Comparison of ENCODE assay signal across 11 cellular contexts in genomic region chr15:86139828-86140227, GRCh38.
DNase-seq lines count a peak whose midpoint lies in the region; ATAC-seq, FAIRE-seq and TF ChIP-seq lines count a peak whose summit lies in the region.
"Had no signal": no experiment of that assay in that cellular context is flagged by ENCODE, and none has a peak within 500 bp of the region (broad histone marks: within the 10 kb centered on the region; RNA-seq: fewer than 3 reads in every experiment).

No MANE protein-coding gene starts in this region.

- no TSS peak for BruUV-seq in HCT116 (replicated peaks; lab: Mats Ljungman, UMichigan)

- H3K4me2 ChIP-seq in HCT116 (ENCODE audit: low read length) (no peak overlapping the region), osteoblast (ENCODE audit: insufficient read depth, low read length) (no peak overlapping the region)

- no peak overlapping the region for H3K9ac ChIP-seq in HCT116 (ENCODE audit: low read length)

- peak; percentile 58; the same call in 1 of the 2 replicates for ATAC-seq in HCT116
- no peak for ATAC-seq in HG03439 (IDR thresholded peaks at IDR 0.05; ENCODE audit: unreplicated experiment)
- ATAC-seq: naive thymus-derived CD8-positive, alpha-beta T cell had no signal

- peak; percentile 11 for DNase-seq in GM10248 (ENCODE audit: extremely low spot score)
- no peak for DNase-seq in HCT116 (ENCODE audit: low read depth, low spot score)
- peak; percentile 39 for DNase-seq in WERI-Rb-1
- peak; percentile 45 for DNase-seq in osteoblast (ENCODE audit: insufficient read length, low spot score, missing footprints)
- no peak for DNase-seq in H54 (ENCODE audit: insufficient read length, low spot score)
- DNase-seq in SIG-M5 (lab: John Stamatoyannopoulos, UW) = no peak
- DNase-seq in NCI-H2196 (lab: John Stamatoyannopoulos, UW; ENCODE audit: unreplicated experiment) = no peak
- DNase-seq: KG1; naive thymus-derived CD8-positive, alpha-beta T cell had no signal

- no peak for FAIRE-seq in H54 (lab: Jason Lieb, UNC)

- H3K79me2 ChIP-seq in HCT116 (ENCODE audit: insufficient read depth, low read length) (no peaks in the 10 kb centered on the region), osteoblast (ENCODE audit: insufficient read depth, low read length) (no peaks in the 10 kb centered on the region)

- H3K4me3 ChIP-seq in HCT116 (replicated peaks in 1 of 2; ENCODE audit: low read depth in 1 of 2, low read length in 2 of 2) (no peak overlapping the region), WERI-Rb-1 (ENCODE audit: low read depth, low read length) (no peak overlapping the region), osteoblast (ENCODE audit: insufficient read depth, low read length) (no peak overlapping the region)
- H3K4me3 ChIP-seq: SK-N-MC had no signal

- no peak for TF ChIP-seq RAD21 in HCT116 (IDR thresholded peaks at IDR 0.05; ENCODE audit: low read depth)

- H2AFZ ChIP-seq in HCT116 (ENCODE audit: low read depth, low read length, poor library complexity, severe bottlenecking) (no peak overlapping the region), osteoblast (ENCODE audit: low read length) (no peak overlapping the region)

- intact Hi-C loops in HCT116 (cut with micrococcal nuclease) = no loop called here

- H3K27ac ChIP-seq in HCT116 (ENCODE audit: low read depth, low read length) (no peak overlapping the region), WERI-Rb-1 (no peak overlapping the region), osteoblast (ENCODE audit: low read depth, low read length) (no peak overlapping the region)
- H3K27ac ChIP-seq: SK-N-MC had no signal

- H3K36me3 ChIP-seq in HCT116 (ENCODE audit: control insufficient read depth in 1 of 2, insufficient read depth in 2 of 2, low read length in 2 of 2) (no peaks in the 10 kb centered on the region), WERI-Rb-1 (no peaks in the 10 kb centered on the region), osteoblast (ENCODE audit: insufficient read depth, low read length) (no peaks in the 10 kb centered on the region)

- H3K27me3 ChIP-seq in HCT116 (ENCODE audit: insufficient read depth, low read length) (no peaks in the 10 kb centered on the region), WERI-Rb-1 (ENCODE audit: insufficient read depth, low read depth, severe bottlenecking) (no peaks in the 10 kb centered on the region), osteoblast (ENCODE audit: insufficient read depth, low read length) (no peaks in the 10 kb centered on the region)

- H3K4me1 ChIP-seq in HCT116 (ENCODE audit: control insufficient read depth in 1 of 2, insufficient read depth in 2 of 2, low read length in 2 of 2) (no peaks in the 10 kb centered on the region), osteoblast (ENCODE audit: insufficient read depth, low read length) (no peaks in the 10 kb centered on the region)

- H3K9me2 ChIP-seq in HCT116 (ENCODE audit: insufficient read depth) = no peaks in the 10 kb centered on the region

- RAD21 ChIA-PET in HCT116 (lab: Charles Lee; ENCODE audit: low non-redundant PET in 1 of 2, low total read pairs in 2 of 2, uncharacterized antibody in 2 of 2, unreplicated experiment in 2 of 2) = no interaction called here

- H3K9me3 ChIP-seq in HCT116 (ENCODE audit: control insufficient read depth in 1 of 2, insufficient read depth in 1 of 2, low read depth in 1 of 2, low read length in 2 of 2) (no peaks in the 10 kb centered on the region; a peak in 1 of 4 replicates), WERI-Rb-1 (ENCODE audit: severe bottlenecking) (peaks cover 4% of the 10 kb centered on the region), osteoblast (ENCODE audit: low read depth, low read length) (peaks cover 2% of the 10 kb centered on the region)

- no peak for TF ChIP-seq CTCF in GM10248 (IDR thresholded peaks at IDR 0.05; ENCODE audit: control extremely low read depth, extremely low read depth, low read depth, missing control alignments)
- peak in 2 of 3 experiments; percentile 57 to 60; a peak in 4 of 6 replicates for TF ChIP-seq CTCF in HCT116 (IDR thresholded peaks at IDR 0.05 in 2 of 3, conservative IDR thresholded peaks at IDR 0.05 in 1 of 3; ENCODE audit: borderline replicate concordance in 1 of 3, insufficient read depth in 1 of 3, low read depth in 2 of 3, low read length in 2 of 3)
- peak; percentile 64 for TF ChIP-seq CTCF in WERI-Rb-1 (IDR thresholded peaks at IDR 0.05; ENCODE audit: low read depth, low read length)
- no peak for TF ChIP-seq CTCF in osteoblast (IDR thresholded peaks at IDR 0.05; ENCODE audit: extremely low read depth, low read depth, low read length)

- POLR2A ChIA-PET in GM10248 (lab: Yijun Ruan, JAX) = no interaction called here
- POLR2A ChIA-PET in HCT116 (lab: Charles Lee) = no interaction called here

- CTCF ChIA-PET in GM10248 (lab: Yijun Ruan, JAX) = no interaction called here
- CTCF ChIA-PET in HCT116 (lab: Charles Lee) = no interaction called here

- no peaks in the 10 kb centered on the region for H4K20me1 ChIP-seq in HCT116 (ENCODE audit: insufficient read depth)
- H4K20me1 ChIP-seq in osteoblast (ENCODE audit: insufficient read depth, low read length) = no peaks in the 10 kb centered on the region

- no peak for TF ChIP-seq POLR2A in HCT116 (IDR thresholded peaks at IDR 0.05; ENCODE audit: borderline replicate concordance, extremely low read depth, insufficient read depth, insufficient read length)
- TF ChIP-seq POLR2A in H54 (IDR thresholded peaks at IDR 0.05; ENCODE audit: low read depth, low read length) = no peak

TF ChIP-seq in HCT116, 20 proteins besides CTCF, POLR2A, EP300 and RAD21:
- no peak for TF ChIP-seq ZNF274 (IDR thresholded peaks at IDR 0.05; ENCODE audit: low read depth, low read length)
- TF ChIP-seq SP1 (IDR thresholded peaks at IDR 0.05; ENCODE audit: low read depth) = no peak
- no peak for TF ChIP-seq ZBTB33 (IDR thresholded peaks at IDR 0.05; ENCODE audit: extremely low read depth, insufficient replicate concordance, low read length)
- no peak for TF ChIP-seq SIN3A (IDR thresholded peaks at IDR 0.05; ENCODE audit: low read depth)
- no peak for TF ChIP-seq ATF3 (IDR thresholded peaks at IDR 0.05)
- no peak for TF ChIP-seq SRF (IDR thresholded peaks at IDR 0.05; ENCODE audit: low read depth)
- TF ChIP-seq EZH2phosphoT487 (IDR thresholded peaks at IDR 0.05; ENCODE audit: borderline replicate concordance) = no peak
- TF ChIP-seq CBX3 (IDR thresholded peaks at IDR 0.05; ENCODE audit: low read depth) = no peak
- TF ChIP-seq EZH2 (IDR thresholded peaks at IDR 0.05) = no peak
- TF ChIP-seq ZFX (IDR thresholded peaks at IDR 0.05) = no peak
- TF ChIP-seq POLR2AphosphoS5 (IDR thresholded peaks at IDR 0.05; ENCODE audit: low read depth, low read length) = no peak
- TF ChIP-seq EGR1 (IDR thresholded peaks at IDR 0.05; ENCODE audit: low read depth) = no peak

Comparison
In these comparisons a context has a peak if more than half of its experiments do, and no peak if none do; other contexts are left out.
1. DNase-seq: peak in GM10248 (single experiment), WERI-Rb-1 (single experiment) and osteoblast (single experiment); none in HCT116 (single experiment), H54 (single experiment), SIG-M5 (single experiment) and NCI-H2196 (single experiment).
2. CTCF ChIP-seq: peak in HCT116 (2 of 3) and WERI-Rb-1 (single experiment); none in GM10248 (single experiment) and osteoblast (single experiment).